Comparison of ENCODE assay signal across 10 cellular contexts in the genomic region with DNA sequence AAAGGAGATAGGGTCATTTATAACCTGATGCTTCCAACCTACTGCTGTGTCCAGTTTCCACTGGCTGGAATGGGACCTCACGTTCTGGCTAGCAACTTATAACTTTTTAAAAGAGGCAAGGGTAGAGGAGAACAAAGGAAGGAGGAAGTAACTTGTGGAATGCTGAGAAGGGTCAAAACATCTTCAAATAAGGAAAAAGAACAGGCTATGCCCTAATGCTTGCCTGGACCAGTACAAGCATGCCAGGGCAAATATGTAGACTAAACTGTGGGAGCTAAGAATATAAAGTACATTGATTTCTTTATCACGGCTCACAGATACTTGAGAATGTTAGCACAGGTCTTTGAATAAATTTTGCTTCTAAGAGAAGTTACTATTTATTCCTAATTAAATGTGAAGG. TPM values are rescaled to one million over a fixed set of nuclear protein-coding genes. Genes with fewer than 3 reads are reported as not detected.
DNase-seq lines count a peak whose midpoint lies in the region; ATAC-seq and TF ChIP-seq lines count a peak whose summit lies in the region.
"Had no signal": no experiment of that assay in that cellular context is flagged by ENCODE, and none has a peak within 500 bp of the region (broad histone marks: within the 10 kb centered on the region; RNA-seq: fewer than 3 reads in every experiment).

No MANE protein-coding gene starts in this region.

- H3K27ac ChIP-seq in SU-DHL-6 (ENCODE audit: low read depth, low read length) (no peak overlapping the region), esophagus muscularis mucosa (replicated peaks in 1 of 4) (peak overlapping the region; percentile 87 to 94 (median 94)), prostate gland (peak overlapping the region; percentile 90 to 95), dorsolateral prefrontal cortex (peak overlapping the region in 2 of 59 donors; percentile 92 to 97)

- H3K4me1 ChIP-seq in esophagus muscularis mucosa (peaks cover 22 to 66% (median 58%) of the 10 kb centered on the region in 4 donors), prostate gland (replicated peaks) (no peaks in the 10 kb centered on the region)

- ATAC-seq in HG02884 (IDR thresholded peaks at IDR 0.05; ENCODE audit: unreplicated experiment): no peak
- ATAC-seq: activated CD4-positive, CD25-positive, alpha-beta regulatory T cell treated with anti-CD3 and anti-CD28 coated beads, Interleukin-2, amount 50 U/mL, for 24 hours had no signal

- no peaks in the 10 kb centered on the region for H3K9me3 ChIP-seq in SU-DHL-6 (ENCODE audit: insufficient read depth, low read length)
- H3K9me3 ChIP-seq in esophagus muscularis mucosa: no peaks in the 10 kb centered on the region
- H3K9me3 ChIP-seq in prostate gland: no peaks in the 10 kb centered on the region

- H3K9me3 Mint-ChIP-seq in T-helper 1 cell treated with Interleukin-12 subunit alpha and Interleukin-12 subunit beta and Interleukin-4 antibody, amounts not matched to agents 30 μg/mL and 1 μg/mL, for 36 hours: peaks cover 5% of the 10 kb centered on the region

- 33% methylated on average over 2 of the region's 2 CpGs for WGBS in esophagus muscularis mucosa
- 32% methylated on average over 2 of the region's 2 CpGs for WGBS in prostate gland

- DNase-seq in T-helper 1 cell: no peak
- no peak for DNase-seq in esophagus muscularis mucosa (ENCODE audit: extremely low spot score)
- peak; percentile 60 for DNase-seq in prostate gland (ENCODE audit: low spot score)
- no peak for DNase-seq in dorsolateral prefrontal cortex
- no peak for DNase-seq in HK-2 (ENCODE audit: unreplicated experiment)
- DNase-seq: NCI-H69 had no signal

- H3K27me3 ChIP-seq in SU-DHL-6 (ENCODE audit: low read length): no peaks in the 10 kb centered on the region
- peaks cover 0 to 4% (median 0%) of the 10 kb centered on the region in 4 donors for H3K27me3 ChIP-seq in esophagus muscularis mucosa
- no peaks in the 10 kb centered on the region for H3K27me3 ChIP-seq in prostate gland (replicated peaks; ENCODE audit: insufficient read depth)
- no peaks in the 10 kb centered on the region for H3K27me3 ChIP-seq in dorsolateral prefrontal cortex

- TF ChIP-seq POLR2A in esophagus muscularis mucosa (IDR thresholded peaks at IDR 0.05; ENCODE audit: low read depth): no peak
- TF ChIP-seq POLR2A in prostate gland (IDR thresholded peaks at IDR 0.05): no peak

- no peak overlapping the region for H3K4me3 ChIP-seq in SU-DHL-6 (ENCODE audit: insufficient read depth, low read length, poor library complexity, severe bottlenecking)
- peak overlapping the region; percentile 60 to 97 (median 88) for H3K4me3 ChIP-seq in esophagus muscularis mucosa
- peak overlapping the region in 1 of 2 donors; percentile 71 for H3K4me3 ChIP-seq in prostate gland
- H3K4me3 ChIP-seq in dorsolateral prefrontal cortex: peak overlapping the region in 9 of 59 donors; percentile 3 to 99 (median 93)

- no peaks in the 10 kb centered on the region for H4K20me1 ChIP-seq in SU-DHL-6 (ENCODE audit: low read depth, low read length)

- H3K9me2 ChIP-seq in SU-DHL-6 (replicated peaks; ENCODE audit: insufficient read depth, low read length): no peaks in the 10 kb centered on the region

- H3K79me2 ChIP-seq in SU-DHL-6 (ENCODE audit: insufficient read depth, low read length): peaks cover 16% of the 10 kb centered on the region

- no peak overlapping the region for H3K9ac ChIP-seq in SU-DHL-6 (ENCODE audit: low read length)

- H3F3A ChIP-seq in SU-DHL-6 (ENCODE audit: insufficient read depth): no peaks in the 10 kb centered on the region

- H3K27me3 Mint-ChIP-seq in T-helper 1 cell treated with Interleukin-12 subunit alpha and Interleukin-12 subunit beta and Interleukin-4 antibody, amounts not matched to agents 30 μg/mL and 1 μg/mL, for 36 hours (ENCODE audit: low read depth): no peaks in the 10 kb centered on the region

- TF ChIP-seq CTCF in SU-DHL-6 (IDR thresholded peaks at IDR 0.05; ENCODE audit: insufficient read depth, low read length, poor library complexity, severe bottlenecking) (no peak), esophagus muscularis mucosa (IDR thresholded peaks at IDR 0.05) (no peak), prostate gland (IDR thresholded peaks at IDR 0.05) (no peak), dorsolateral prefrontal cortex (IDR thresholded peaks at IDR 0.05 in 54 of 56, conservative IDR thresholded peaks at IDR 0.05 in 2 of 56; ENCODE audit: low read depth in 1 of 56, partially characterized antibody in 56 of 56) (no peak)

- peak overlapping the region; percentile 38 for H3K4me2 ChIP-seq in SU-DHL-6 (ENCODE audit: low read depth, low read length, poor library complexity, severe bottlenecking)

- intact Hi-C loops in esophagus muscularis mucosa (cut with DNase I) (loop anchor here (2.0 to 10.0 kb wide), 4 partner anchors 50 to 478 kb away; partner anchors contain the start of genes ZNF317 and ZNF846), prostate gland (cut with DNase I) (loop anchor here (2.0 kb wide), 1 partner anchor 164 kb away; no protein-coding TSS in a partner anchor), dorsolateral prefrontal cortex (cut with DNase I) (loop anchor here (2.0 to 5.0 kb wide), 3 partner anchors 40 to 310 kb away; partner anchors contain the start of gene ZNF121 (in 1 of the 2))

- H3K36me3 Mint-ChIP-seq in T-helper 1 cell treated with Interleukin-12 subunit alpha and Interleukin-12 subunit beta and Interleukin-4 antibody, amounts not matched to agents 30 μg/mL and 1 μg/mL, for 36 hours (ENCODE audit: low read depth): peaks cover 25% of the 10 kb centered on the region

- peaks cover 23% of the 10 kb centered on the region for H3K4me1 Mint-ChIP-seq in T-helper 1 cell treated with Interleukin-12 subunit alpha and Interleukin-12 subunit beta and Interleukin-4 antibody, amounts not matched to agents 30 μg/mL and 1 μg/mL, for 36 hours (ENCODE audit: low read depth)

- TF ChIP-seq EP300 in esophagus muscularis mucosa (IDR thresholded peaks at IDR 0.05): no peak

- peak overlapping the region; percentile 58 for H3K4me3 Mint-ChIP-seq in T-helper 1 cell treated with Interleukin-12 subunit alpha and Interleukin-12 subunit beta and Interleukin-4 antibody, amounts not matched to agents 30 μg/mL and 1 μg/mL, for 36 hours

- no peak overlapping the region for H2AFZ ChIP-seq in SU-DHL-6 (ENCODE audit: low read depth, low read length, severe bottlenecking)

- no peaks in the 10 kb centered on the region for H3K36me3 ChIP-seq in SU-DHL-6 (ENCODE audit: low read length)
- H3K36me3 ChIP-seq in esophagus muscularis mucosa: peaks cover 18 to 23% (median 20%) of the 10 kb centered on the region in 4 donors
- H3K36me3 ChIP-seq in prostate gland: peaks cover 11 to 12% of the 10 kb centered on the region in 2 donors

- H3K27ac Mint-ChIP-seq in T-helper 1 cell treated with Interleukin-12 subunit alpha and Interleukin-12 subunit beta and Interleukin-4 antibody, amounts not matched to agents 30 μg/mL and 1 μg/mL, for 36 hours: no peak overlapping the region

RNA-seq across cellular contexts. Expression of gene ZNF561, which starts 1.5 kb away (rescaled TPM):
- total RNA-seq in esophagus muscularis mucosa (10 to 100 TPM; 26.8 to 40.3 (median 35.8) TPM), prostate gland (10 to 100 TPM; 27.8 to 32.3 TPM), dorsolateral prefrontal cortex (10 to 100 TPM; 15.0 to 38.5 (median 25.3) TPM)

RNA-seq across cellular contexts. Expression of gene ZNF121, which starts 38.2 kb away (rescaled TPM):
- total RNA-seq in esophagus muscularis mucosa (10 to 100 TPM; 18.3 to 31.1 (median 25.5) TPM), prostate gland (10 to 100 TPM; 31.6 to 31.7 TPM), dorsolateral prefrontal cortex (10 to 100 TPM; 16.5 to 34.9 (median 23.7) TPM)

RNA-seq across cellular contexts. Expression of gene ZNF562, which starts 52.4 kb away (rescaled TPM):
- 10 to 100 TPM; 22.8 to 30.3 (median 27.2) TPM for total RNA-seq in esophagus muscularis mucosa
- 10 to 100 TPM; 30.0 to 34.9 TPM for total RNA-seq in prostate gland
- total RNA-seq in dorsolateral prefrontal cortex: 10 to 100 TPM; 31.2 to 59.9 (median 44.7) TPM
